In the genomic region with DNA sequence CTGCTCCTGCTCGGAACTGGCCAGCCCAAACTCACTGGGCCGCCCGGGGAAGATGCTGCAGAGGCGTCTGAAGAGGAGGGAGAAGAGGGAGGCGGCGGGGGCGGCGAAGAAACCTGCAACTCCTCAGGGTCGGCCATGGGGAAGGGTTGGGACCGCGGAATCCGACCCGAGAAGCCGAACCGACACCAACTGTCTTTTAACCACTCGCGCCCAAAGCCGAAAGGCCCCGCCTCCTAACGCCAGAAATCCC, we compare ENCODE assay signal across 8 cellular contexts. TPM values are rescaled to one million over a fixed set of nuclear protein-coding genes. Genes with fewer than 3 reads are reported as not detected.
DNase-seq lines count a peak whose midpoint lies in the region; ATAC-seq, FAIRE-seq and TF ChIP-seq lines count a peak whose summit lies in the region.

A gene (minus strand): TSS at position 223 of the 250 bp plus-strand sequence. CDS start 86 bp downstream, at position 137.

- H3K4me3 Mint-ChIP-seq in activated naive CD4-positive, alpha-beta T cell treated with anti-CD3 and anti-CD28 coated beads, Interleukin-2, amount 10 ng/mL, durations not matched to agents 7 days and 5 days, result peak within 1 kb of the TSS; percentile 92

- CTCF ChIA-PET in activated naive CD4-positive, alpha-beta T cell treated with anti-CD3 and anti-CD28 coated beads, Interleukin-2, amount 10 ng/mL, durations not matched to agents 7 days and 5 days (lab: Charles Lee), result interaction anchor here (1.0 to 1.3 kb wide), 2 partner anchors 103 to 532 kb away, joined by 3 read pairs; no protein-coding TSS in a partner anchor
- CTCF ChIA-PET in GM12878 (lab: Yijun Ruan, JAX), result interaction anchor here (0.7 kb wide), 1 partner anchor 10 kb away, joined by 3 read pairs; no protein-coding TSS in a partner anchor

- H3K4me1 Mint-ChIP-seq in activated naive CD4-positive, alpha-beta T cell treated with anti-CD3 and anti-CD28 coated beads, Interleukin-2, amount 10 ng/mL, durations not matched to agents 7 days and 5 days, result peaks cover 31% of the 10 kb centered on the region

- H2AFZ ChIP-seq in GM12878 (ENCODE audit: control insufficient read depth, low read depth, low read length), result peak within 1 kb of the TSS; percentile 97

- no peaks in the 10 kb centered on the region for H3K9me3 Mint-ChIP-seq in activated naive CD4-positive, alpha-beta T cell treated with anti-CD3 and anti-CD28 coated beads, Interleukin-2, amount 10 ng/mL, durations not matched to agents 7 days and 5 days

- ATAC-seq in GM12878 (no peak), lower lobe of right lung (peak in 1 of 2 donors; percentile 20), GM18867 (IDR thresholded peaks at IDR 0.05; ENCODE audit: unreplicated experiment) (no peak)

- peak within 1 kb of the TSS; percentile 88 for H3K9ac ChIP-seq in GM12878 (ENCODE audit: control insufficient read depth, insufficient read depth, low read length)

- no peak for TF ChIP-seq RAD21 in GM12878 (IDR thresholded peaks at IDR 0.05; ENCODE audit: insufficient read depth, low read depth, low read length)

- H3K4me1 ChIP-seq in GM12878 (ENCODE audit: control insufficient read depth, insufficient read depth, low read length) (no peaks in the 10 kb centered on the region), lower lobe of right lung (peaks cover 19% of the 10 kb centered on the region), uterus (peaks cover 0 to 4% of the 10 kb centered on the region in 2 donors)

- no peak for TF ChIP-seq EP300 in GM12878 (IDR thresholded peaks at IDR 0.05; ENCODE audit: borderline replicate concordance in 1 of 2, control insufficient read depth in 1 of 2, low read depth in 2 of 2, low read length in 2 of 2)

- SMC1A ChIA-PET in GM12878 (lab: Charles Lee; ENCODE audit: uncharacterized antibody, unreplicated experiment), result interaction anchor here (0.5 to 1.2 kb wide), 2 partner anchors 180 to 529 kb away, joined by 4 read pairs; no protein-coding TSS in a partner anchor

- peak within 1 kb of the TSS; percentile 95 for H3K4me2 ChIP-seq in GM12878 (ENCODE audit: control insufficient read depth, insufficient read depth)

- RAD21 ChIA-PET in GM12878 (lab: Charles Lee; ENCODE audit: unreplicated experiment), result interaction anchor here (1.3 kb wide), 2 partner anchors 180 to 507 kb away, joined by 3 read pairs; no protein-coding TSS in a partner anchor

- H3K36me3 Mint-ChIP-seq in activated naive CD4-positive, alpha-beta T cell treated with anti-CD3 and anti-CD28 coated beads, Interleukin-2, amount 10 ng/mL, durations not matched to agents 7 days and 5 days, result peaks cover 4% of the 10 kb centered on the region

- H3K27me3 Mint-ChIP-seq in activated naive CD4-positive, alpha-beta T cell treated with anti-CD3 and anti-CD28 coated beads, Interleukin-2, amount 10 ng/mL, durations not matched to agents 7 days and 5 days, result peaks cover 7% of the 10 kb centered on the region

- no TSS peak for BruUV-seq in GM12878 (replicated peaks; lab: Mats Ljungman, UMichigan)

- H3K36me3 ChIP-seq in GM12878 (ENCODE audit: control insufficient read depth in 2 of 2, insufficient read depth in 2 of 2, low read length in 1 of 2) (peaks cover 0 to under 1% of the 10 kb centered on the region in 2 experiments; a peak in 1 of 4 replicates), lower lobe of right lung (no peaks in the 10 kb centered on the region), uterus (no peaks in the 10 kb centered on the region)

- no peak for FAIRE-seq in GM12878 (lab: Jason Lieb, UNC)

- intact Hi-C loops in GM12878 (cut with micrococcal nuclease; ENCODE audit: unreplicated experiment), result no loop called here
- intact Hi-C loops in lower lobe of right lung (cut with DNase I), result no loop called here
- intact Hi-C loops in uterus (cut with DNase I; ENCODE audit: low total_unique reads), result no loop called here

- TF ChIP-seq CTCF in GM12878 (IDR thresholded peaks at IDR 0.05 in 2 of 3, conservative IDR thresholded peaks at IDR 0.05 in 1 of 3; ENCODE audit: control insufficient read depth in 2 of 3, extremely low read depth in 1 of 3, insufficient read depth in 1 of 3, low read depth in 3 of 3, low read length in 3 of 3) (no peak), lower lobe of right lung (IDR thresholded peaks at IDR 0.05) (no peak), uterus (IDR thresholded peaks at IDR 0.05) (no peak)

- TF ChIP-seq POLR2A in GM12878 (IDR thresholded peaks at IDR 0.05; ENCODE audit: low read depth, low read length) (no peak), uterus (IDR thresholded peaks at IDR 0.05) (no peak)

- in situ Hi-C loops in GM12878 (cut with MboI), result no loop called here

- H3K9me3 ChIP-seq in GM12878 (replicated peaks; ENCODE audit: control insufficient read depth, insufficient read depth, low read length) (no peaks in the 10 kb centered on the region), lower lobe of right lung (no peaks in the 10 kb centered on the region), uterus (no peaks in the 10 kb centered on the region)

- H3K4me3 ChIP-seq in GM12878 (peak within 1 kb of the TSS; percentile 89), lower lobe of right lung (peak within 1 kb of the TSS; percentile 83), uterus (peak within 1 kb of the TSS; percentile 75 to 94)

- POLR2A ChIA-PET in GM12878 (lab: Charles Lee), result interaction anchor here (1.4 kb wide), 1 partner anchor 150 kb away, joined by 3 read pairs; no protein-coding TSS in a partner anchor

- H3K27ac ChIP-seq in GM12878 (ENCODE audit: control insufficient read depth, insufficient read depth) (peak within 1 kb of the TSS; percentile 85), lower lobe of right lung (peak within 1 kb of the TSS; percentile 91), uterus (peak within 1 kb of the TSS; percentile 94 to 98)

- 1% methylated on average over 18 of the region's 20 CpGs for WGBS in GM12878 (ENCODE audit: insufficient coverage, insufficient replicate concordance, low lambda C conversion rate, missing lambda C conversion rate)

- no peaks in the 10 kb centered on the region for H4K20me1 ChIP-seq in GM12878 (ENCODE audit: control insufficient read depth, insufficient read depth)

- peak within 1 kb of the TSS; percentile 97 for H3K27ac Mint-ChIP-seq in activated naive CD4-positive, alpha-beta T cell treated with anti-CD3 and anti-CD28 coated beads, Interleukin-2, amount 10 ng/mL, durations not matched to agents 7 days and 5 days

- no peak for DNase-seq in activated naive CD4-positive, alpha-beta T cell treated with anti-CD3 and anti-CD28 coated beads, Interleukin-2, amount 10 ng/mL, durations not matched to agents 7 days and 5 days
- DNase-seq in activated naive CD4-positive, alpha-beta T cell treated with anti-CD3 and anti-CD28 coated beads, Interleukin-2, amount 50 U/mL, for 16 hours, result no peak
- DNase-seq in GM12878 (ENCODE audit: low read depth, low spot score), result no peak
- DNase-seq in lower lobe of right lung, result no peak
- no peak for DNase-seq in uterus
- DNase-seq in NCI-H1105 treated with DMSO at 0.1 percent for 48 hours (lab: John Stamatoyannopoulos, UW), result no peak
- DNase-seq in NCI-H1105 (lab: John Stamatoyannopoulos, UW), result no peak

- H3K27me3 ChIP-seq in GM12878 (replicated peaks in 1 of 2; ENCODE audit: control insufficient read depth in 2 of 2, insufficient read depth in 2 of 2, low read length in 1 of 2), result no peaks in the 10 kb centered on the region
- H3K27me3 ChIP-seq in lower lobe of right lung (ENCODE audit: low read depth), result no peaks in the 10 kb centered on the region
- no peaks in the 10 kb centered on the region for H3K27me3 ChIP-seq in uterus

- peaks cover 37% of the 10 kb centered on the region for H3K79me2 ChIP-seq in GM12878 (ENCODE audit: control insufficient read depth, insufficient read depth, low read length)

TF ChIP-seq in GM12878, 131 proteins besides CTCF, POLR2A, EP300 and RAD21 (continues in another document):
- peak; percentile 43; the same call in 1 of the 2 replicates for TF ChIP-seq SMAD5 (IDR thresholded peaks at IDR 0.05; ENCODE audit: low read depth)
- TF ChIP-seq, protein P1, sequence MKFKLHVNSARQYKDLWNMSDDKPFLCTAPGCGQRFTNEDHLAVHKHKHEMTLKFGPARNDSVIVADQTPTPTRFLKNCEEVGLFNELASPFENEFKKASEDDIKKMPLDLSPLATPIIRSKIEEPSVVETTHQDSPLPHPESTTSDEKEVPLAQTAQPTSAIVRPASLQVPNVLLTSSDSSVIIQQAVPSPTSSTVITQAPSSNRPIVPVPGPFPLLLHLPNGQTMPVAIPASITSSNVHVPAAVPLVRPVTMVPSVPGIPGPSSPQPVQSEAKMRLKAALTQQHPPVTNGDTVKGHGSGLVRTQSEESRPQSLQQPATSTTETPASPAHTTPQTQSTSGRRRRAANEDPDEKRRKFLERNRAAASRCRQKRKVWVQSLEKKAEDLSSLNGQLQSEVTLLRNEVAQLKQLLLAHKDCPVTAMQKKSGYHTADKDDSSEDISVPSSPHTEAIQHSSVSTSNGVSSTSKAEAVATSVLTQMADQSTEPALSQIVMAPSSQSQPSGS (IDR thresholded peaks at IDR 0.05; ENCODE audit: low read length), result no peak
- TF ChIP-seq CBFB (IDR thresholded peaks at IDR 0.05; ENCODE audit: low read depth), result no peak
- peak; percentile 35; the same call in 1 of the 2 replicates for TF ChIP-seq SIN3A (IDR thresholded peaks at IDR 0.05; ENCODE audit: low read depth, low read length)
- TF ChIP-seq IKZF2 (IDR thresholded peaks at IDR 0.05), result 0 out of 4 replicates have a peak, but pooled peaks have one; percentile 17 to 32

RNA-seq across cellular contexts. Expression of the gene that starts here (rescaled TPM):
- 13.0 and 13.1 TPM in 2 replicates for total RNA-seq in GM12878 (2013; cell fraction: nucleolus; rRNA removed)
- total RNA-seq in GM12878 (2014; rRNA removed) (16.2 and 17.2 TPM in 2 replicates), GM12878 (2014; rRNA removed; fragmentation: Illumina TruSeq; extraction: Trizol) (19.8 and 20.8 TPM in 2 replicates), GM12878 (2021) (14.4 and 16.4 TPM in 2 replicates), lower lobe of right lung (4.0 TPM), uterus (10 to 100 TPM in 2 of 4 donors, 1 to 10 TPM in 2; 2.3 to 39.5 (median 10.0) TPM)
- polyA plus RNA-seq in GM12878 (2011; ENCODE audit: low read depth), result 8.6 TPM
- polyA plus RNA-seq in GM12878 (2011; rRNA removed) (40.2 and 47.8 TPM in 2 replicates), GM12878 (2014; fragmentation: Illumina TruSeq; extraction: Trizol) (24.8 and 43.6 TPM in 2 replicates), GM12878 (2014; fragmentation: Nextera tagmentation; extraction: Ambion mirVana) (10 to 100 TPM in 1 of 2 experiments, 1 to 10 TPM in 1; 9.3 to 12.0 TPM), GM12878 (2014; rRNA removed) (15.3 and 20.1 TPM in 2 replicates), GM12878 (2016; fragmentation: Nextera tagmentation; extraction: Ambion mirVana) (10 to 100 TPM; 32.6 to 35.1 TPM)
- 11.7 and 14.0 TPM in 2 replicates for polyA plus RNA-seq in GM12878 (2011; cell fraction: cytosol; rRNA removed)
- 9.3 and 9.7 TPM in 2 replicates for polyA plus RNA-seq in GM12878 (2011; cell fraction: nucleus; rRNA removed)
- polyA plus RNA-seq in GM12878 (2012), result 9.6 and 10.5 TPM in 2 replicates
- 8.4 and 20.6 TPM in 2 replicates for polyA minus RNA-seq in GM12878 (2011; rRNA and poly(A)+ RNA removed)
- 4.9 and 6.9 TPM in 2 replicates for polyA minus RNA-seq in GM12878 (2011; cell fraction: cytosol; rRNA and poly(A)+ RNA removed)
- 3.6 and 5.5 TPM in 2 replicates for polyA minus RNA-seq in GM12878 (2011; cell fraction: nucleus; rRNA and poly(A)+ RNA removed)
